ENCODE assay signal across 14 cellular contexts in genomic region chr13:113991191-113991669, GRCh38. TPM values are rescaled to one million over a fixed set of nuclear protein-coding genes. Genes with fewer than 3 reads are reported as not detected.
DNase-seq lines count a peak whose midpoint lies in the region; TF ChIP-seq lines count a peak whose summit lies in the region.
"Had no signal": no experiment of that assay in that cellular context is flagged by ENCODE, and none has a peak within 500 bp of the region (broad histone marks: within the 10 kb centered on the region; RNA-seq: fewer than 3 reads in every experiment).

No MANE protein-coding gene starts in this region.

- no peak for TF ChIP-seq POLR2A in erythroblast (IDR thresholded peaks at IDR 0.05; ENCODE audit: low read length)

- H3K9me3 Mint-ChIP-seq in glutamatergic neuron (ENCODE audit: unreplicated experiment), result peaks cover 16% of the 10 kb centered on the region

- H3K36me3 Mint-ChIP-seq in glutamatergic neuron (ENCODE audit: unreplicated experiment), result peaks cover 6% of the 10 kb centered on the region

- no peak for TF ChIP-seq CTCF in glutamatergic neuron (IDR thresholded peaks at IDR 0.05; ENCODE audit: partially characterized antibody, unreplicated experiment)

- peaks cover 4% of the 10 kb centered on the region for H3K4me1 Mint-ChIP-seq in glutamatergic neuron (ENCODE audit: low read depth, unreplicated experiment)

- H3K4me3 Mint-ChIP-seq in glutamatergic neuron (ENCODE audit: unreplicated experiment), result no peak overlapping the region
- H3K4me3 Mint-ChIP-seq: activated CD8-positive, alpha-beta T cell treated with anti-CD3 and anti-CD28 coated beads, Interleukin-2, amount 10 ng/mL, durations not matched to agents 7 days and 5 days; dendritic cell treated with granulocyte-macrophage colony-stimulating factor and Interleukin-4, amounts not matched to agents 40 ng/mL and 50 ng/mL, for 4 days had no signal

- DNase-seq in DMS79 treated with DMSO at 0.1 percent for 48 hours (lab: John Stamatoyannopoulos, UW) (peak; percentile 100), NCI-H187 (lab: John Stamatoyannopoulos, UW) (peak; percentile 89 to 91), glutamatergic neuron (no peak), retina (peak; percentile 67), UCSD-AML1 (lab: John Stamatoyannopoulos, UW; ENCODE audit: unreplicated experiment) (no peak), iPS-NIHi11 (ENCODE audit: low spot score) (no peak), erythroblast (lab: John Stamatoyannopoulos, UW) (no peak)
- DNase-seq in stimulated activated CD4-positive, alpha-beta T cell treated with anti-CD3 and anti-CD28 coated beads, Interleukin-1b, Interleukin-23, amount 100 ng/mL, for 48 hours, result no peak
- DNase-seq: activated CD8-positive, alpha-beta T cell treated with anti-CD3 and anti-CD28 coated beads, Interleukin-2, amount 10 ng/mL, durations not matched to agents 7 days and 5 days; DND-41; KBM-7; mammary epithelial cell; NCI-H1930 had no signal

- peaks cover 18% of the 10 kb centered on the region for H3K27me3 Mint-ChIP-seq in glutamatergic neuron (ENCODE audit: unreplicated experiment)
- H3K27me3 Mint-ChIP-seq: dendritic cell treated with granulocyte-macrophage colony-stimulating factor and Interleukin-4, amounts not matched to agents 40 ng/mL and 50 ng/mL, for 4 days had no signal

- H3K27ac Mint-ChIP-seq in glutamatergic neuron (ENCODE audit: unreplicated experiment), result peak overlapping the region; percentile 38
- H3K27ac Mint-ChIP-seq: dendritic cell treated with granulocyte-macrophage colony-stimulating factor and Interleukin-4, amounts not matched to agents 40 ng/mL and 50 ng/mL, for 4 days had no signal

RNA-seq across cellular contexts. Expression of gene C13orf46, which starts 17.4 kb away (rescaled TPM):
- total RNA-seq in glutamatergic neuron (ENCODE audit: unreplicated experiment), result 0.71 TPM

Comparison
In these comparisons a context has a peak if more than half of its experiments do, and no peak if none do; other contexts are left out.
1. DNase-seq: peak in DMS79 treated with DMSO at 0.1 percent for 48 hours (single experiment), NCI-H187 (2 of 2) and retina (single experiment); none in glutamatergic neuron (single experiment), UCSD-AML1 (single experiment), iPS-NIHi11 (single experiment), erythroblast (0 of 2) and stimulated activated CD4-positive, alpha-beta T cell treated with anti-CD3 and anti-CD28 coated beads, Interleukin-1b, Interleukin-23, amount 100 ng/mL, for 48 hours (single experiment).